In the genomic region with DNA sequence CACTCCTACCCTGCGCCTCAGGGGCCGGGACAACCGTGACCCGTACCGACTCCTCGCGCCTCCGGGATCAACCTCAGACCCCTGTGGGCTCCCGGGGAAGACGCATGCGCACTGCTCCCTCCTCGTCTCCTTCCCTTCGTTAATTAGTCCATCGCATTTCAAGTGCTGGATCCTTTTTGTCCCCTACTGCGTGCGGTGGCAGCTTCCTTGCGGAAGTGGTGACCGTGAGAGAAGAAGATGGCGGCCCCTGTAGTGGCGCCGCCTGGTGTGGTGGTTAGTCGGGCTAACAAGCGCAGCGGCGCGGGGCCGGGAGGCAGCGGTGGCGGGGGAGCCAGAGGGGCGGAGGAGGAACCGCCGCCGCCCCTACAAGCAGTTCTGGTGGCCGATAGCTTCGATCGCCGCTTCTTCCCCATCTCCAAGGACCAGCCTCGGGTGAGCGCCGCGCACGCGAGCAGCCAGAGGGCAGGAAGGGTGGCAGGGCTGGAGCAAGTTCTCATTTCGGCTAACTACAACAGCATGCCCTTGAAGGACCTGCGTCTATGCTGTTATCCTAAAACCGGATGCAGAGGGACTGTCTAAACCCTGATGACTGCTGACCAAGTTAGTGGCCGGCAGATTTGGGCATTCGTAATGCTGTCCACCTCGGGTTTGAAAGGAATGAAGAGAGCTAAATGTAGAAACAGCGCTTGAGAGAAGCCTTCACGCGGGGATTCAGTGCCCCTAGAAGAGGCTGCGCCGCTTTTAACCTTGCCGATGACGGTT, we compare ENCODE assay signal across 8 cellular contexts. TPM values are rescaled to one million over a fixed set of nuclear protein-coding genes. Genes with fewer than 3 reads are reported as not detected.
DNase-seq lines count a peak whose midpoint lies in the region; ATAC-seq lines count a peak whose summit lies in the region.

A gene (plus strand): TSS at position 210 of the 762 bp plus-strand sequence. CDS start 28 bp downstream, at position 238.

- H3K27ac ChIP-seq in effector memory CD4-positive, alpha-beta T cell (ENCODE audit: insufficient read depth, low read length, poor library complexity, severe bottlenecking): peak within 1 kb of the TSS; percentile 75

- peak within 1 kb of the TSS; percentile 90 for H3K27ac Mint-ChIP-seq in memory B cell

- CTCF ChIA-PET in activated CD8-positive, alpha-beta memory T cell treated with anti-CD3 and anti-CD28 coated beads for 36 hours (lab: Charles Lee): interaction anchor here (1.1 to 1.9 kb wide), 4 partner anchors 22 to 239 kb away, joined by 3 to 5 read pairs (median 4); a partner anchor contains a TSS

- H3K4me3 Mint-ChIP-seq in memory B cell: peak within 1 kb of the TSS; percentile 91

- peak; percentile 82 for ATAC-seq in GM19468 (IDR thresholded peaks at IDR 0.05; ENCODE audit: extremely low read depth, unreplicated experiment)
- ATAC-seq in memory B cell (ENCODE audit: low read depth): peak; percentile 89

- peak within 1 kb of the TSS; percentile 96 for H3K4me3 ChIP-seq in effector memory CD4-positive, alpha-beta T cell (ENCODE audit: insufficient read depth, low read depth, low read length, poor library complexity, severe bottlenecking)

- H3K9me3 ChIP-seq in effector memory CD4-positive, alpha-beta T cell (ENCODE audit: control insufficient read depth, low read length): no peaks in the 10 kb centered on the region

- no peaks in the 10 kb centered on the region for H3K27me3 ChIP-seq in effector memory CD4-positive, alpha-beta T cell (replicated peaks; ENCODE audit: control insufficient read depth, insufficient read depth, low read length, poor library complexity, severe bottlenecking)

- no peaks in the 10 kb centered on the region for H3K27me3 Mint-ChIP-seq in memory B cell

- peaks cover 17% of the 10 kb centered on the region for H3K4me1 ChIP-seq in effector memory CD4-positive, alpha-beta T cell (ENCODE audit: control insufficient read depth, insufficient read depth, low read length, poor library complexity, severe bottlenecking)

- peak; percentile 95 for DNase-seq in COLO829 (ENCODE audit: low spot score)
- peak; percentile 87 for DNase-seq in HT-29 (ENCODE audit: low spot score)
- peak; percentile 89 for DNase-seq in NK-92 treated with Interleukin-12 subunit alpha and Interleukin-12 subunit beta, amount 100 ng/mL, for 24 hours (lab: John Stamatoyannopoulos, UW)
- peak; percentile 79 to 81 (median 81) for DNase-seq in effector memory CD4-positive, alpha-beta T cell
- peak; percentile 65 to 78 for DNase-seq in memory B cell (ENCODE audit: low spot score in 2 of 2)
- DNase-seq in stimulated activated CD8-positive, alpha-beta memory T cell treated with anti-CD3 and anti-CD28 coated beads, Interleukin-15, amount 100 ng/mL, for 1 hour (ENCODE audit: low read depth): peak; percentile 75

- POLR2A ChIA-PET in activated CD8-positive, alpha-beta memory T cell treated with anti-CD3 and anti-CD28 coated beads for 36 hours (lab: Charles Lee): interaction anchor here (1.2 kb wide), 2 partner anchors 38 to 50 kb away, joined by 3 to 4 read pairs; a partner anchor contains a TSS

- H3K36me3 Mint-ChIP-seq in memory B cell: peaks cover 6% of the 10 kb centered on the region

- H3K4me1 Mint-ChIP-seq in memory B cell: peaks cover 28% of the 10 kb centered on the region

- peaks cover 13% of the 10 kb centered on the region for H3K36me3 ChIP-seq in effector memory CD4-positive, alpha-beta T cell (ENCODE audit: control insufficient read depth, insufficient read depth, low read length)

- H3K9me3 Mint-ChIP-seq in memory B cell: no peaks in the 10 kb centered on the region

RNA-seq across cellular contexts. Expression of the gene that starts here (rescaled TPM):
- total RNA-seq in HT-29 (2014; rRNA removed; shearing (Covaris generic)): 36.2 and 44.8 TPM in 2 replicates
- 10 to 100 TPM; 74.8 to 76.4 TPM for total RNA-seq in activated CD8-positive, alpha-beta memory T cell treated with anti-CD3 and anti-CD28 coated beads for 36 hours

Comparison
In these comparisons a context has a peak if more than half of its experiments do, and no peak if none do; other contexts are left out.
1. Peak in every context shown above with its lines: DNase-seq, ATAC-seq, H3K4me3 ChIP-seq and H3K27ac ChIP-seq.